In the genomic region with DNA sequence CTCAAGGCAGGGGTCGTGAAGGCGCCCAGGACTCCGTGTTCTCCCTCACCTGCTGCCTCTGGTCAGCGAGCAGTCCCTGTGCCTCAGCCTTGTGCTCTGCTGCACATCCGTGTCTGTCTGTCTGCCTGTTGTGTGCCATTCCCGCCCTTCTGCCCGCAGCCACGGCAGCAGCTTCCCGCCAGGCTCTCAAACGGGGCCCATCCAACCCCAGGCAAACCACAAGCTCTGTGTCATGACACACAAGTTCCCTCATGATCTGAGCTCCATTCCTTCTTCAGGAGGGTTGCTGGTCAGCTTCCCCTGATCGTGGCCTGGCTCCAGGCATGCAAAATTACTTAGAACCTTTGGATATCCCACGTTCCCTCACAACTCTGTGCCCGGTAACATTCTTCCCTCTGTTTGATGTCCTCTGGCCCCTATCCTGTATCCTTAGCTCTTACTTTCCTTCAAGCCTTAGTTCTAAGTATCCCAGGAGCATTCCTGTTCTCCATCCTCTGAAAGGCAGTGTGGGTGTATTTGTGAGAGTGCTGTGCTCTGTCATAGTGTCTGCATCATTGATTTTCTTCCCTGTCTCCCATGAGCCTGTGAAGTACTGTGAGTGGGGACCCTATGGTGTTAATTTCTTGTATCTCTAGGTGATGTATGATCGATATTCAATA, we compare ENCODE assay signal across 10 cellular contexts. TPM values are rescaled to one million over a fixed set of nuclear protein-coding genes. Genes with fewer than 3 reads are reported as not detected.
DNase-seq lines count a peak whose midpoint lies in the region; ATAC-seq, FAIRE-seq and TF ChIP-seq lines count a peak whose summit lies in the region.
"Had no signal": no experiment of that assay in that cellular context is flagged by ENCODE, and none has a peak within 500 bp of the region (broad histone marks: within the 10 kb centered on the region; RNA-seq: fewer than 3 reads in every experiment).

No MANE protein-coding gene starts in this region.

- ATAC-seq in HG03565 (IDR thresholded peaks at IDR 0.05; ENCODE audit: unreplicated experiment) (no peak), GM21360 (IDR thresholded peaks at IDR 0.05; ENCODE audit: unreplicated experiment) (no peak)

- H3K9me3 ChIP-seq in esophagus muscularis mucosa: no peaks in the 10 kb centered on the region
- no peaks in the 10 kb centered on the region for H3K9me3 ChIP-seq in ovary

- H3K27ac ChIP-seq in HL-60 (replicated peaks) (peak overlapping the region; percentile 93), esophagus muscularis mucosa (replicated peaks in 1 of 4) (peak overlapping the region; percentile 28 to 76 (median 66)), ovary (no peak overlapping the region)

- DNase-seq in HL-60 (ENCODE audit: low read depth in 1 of 2, low spot score in 1 of 2) (peak in 1 of 2 experiments; percentile 95), esophagus muscularis mucosa (ENCODE audit: extremely low spot score) (no peak), urothelium cell line (ENCODE audit: low spot score) (no peak), ovary (no peak)
- peak; percentile 59 for DNase-seq in activated CD4-positive, alpha-beta T cell treated with anti-CD3 and anti-CD28 coated beads, Interleukin-2, amount 50 U/mL, for 1 hour
- peak; percentile 69 to 72 for DNase-seq in stimulated activated CD4-positive, alpha-beta T cell treated with anti-CD3 and anti-CD28 coated beads, Interleukin-2, amount 100 ng/mL, for 24 hours

- peak overlapping the region; percentile 77 for H3K4me3 ChIP-seq in HL-60 (replicated peaks; ENCODE audit: insufficient read depth, low read length)
- H3K4me3 ChIP-seq in esophagus muscularis mucosa: peak overlapping the region in 2 of 4 donors; percentile 2 to 6
- no peak overlapping the region for H3K4me3 ChIP-seq in ovary

- 79% methylated on average over 14 of the region's 14 CpGs for WGBS in esophagus muscularis mucosa
- WGBS in ovary, 3 donors: 84 to 94% (median 93%) methylated on average over 14 of the region's 14 CpGs

- H3K4me1 ChIP-seq in esophagus muscularis mucosa (peaks cover 6 to 81% (median 77%) of the 10 kb centered on the region in 4 donors), ovary (ENCODE audit: insufficient read depth) (no peaks in the 10 kb centered on the region)

- TF ChIP-seq EP300 in esophagus muscularis mucosa (IDR thresholded peaks at IDR 0.05) (no peak), ovary (IDR thresholded peaks at IDR 0.05) (no peak)

- TF ChIP-seq CTCF in HL-60 (IDR thresholded peaks at IDR 0.05; ENCODE audit: insufficient read depth, low read length) (no peak), esophagus muscularis mucosa (IDR thresholded peaks at IDR 0.05) (no peak), ovary (IDR thresholded peaks at IDR 0.05) (no peak)

- no peak for FAIRE-seq in urothelium cell line (lab: Jason Lieb, UNC)

- intact Hi-C loops in esophagus muscularis mucosa (cut with DNase I): no loop called here
- intact Hi-C loops in ovary (cut with DNase I): loop anchor here in 1 of 4 donors (10.0 kb wide), 1 partner anchor 131 kb away; no protein-coding TSS in a partner anchor

- H3K27me3 ChIP-seq in HL-60 (ENCODE audit: insufficient read depth, poor library complexity, severe bottlenecking) (no peaks in the 10 kb centered on the region), esophagus muscularis mucosa (no peaks in the 10 kb centered on the region), ovary (no peaks in the 10 kb centered on the region)
- H3K27me3 ChIP-seq: dorsolateral prefrontal cortex had no signal

- H3K36me3 ChIP-seq in esophagus muscularis mucosa (no peaks in the 10 kb centered on the region), ovary (no peaks in the 10 kb centered on the region)

- TF ChIP-seq POLR2A in esophagus muscularis mucosa (IDR thresholded peaks at IDR 0.05; ENCODE audit: low read depth) (no peak), ovary (IDR thresholded peaks at IDR 0.05) (no peak)

RNA-seq across cellular contexts. Expression of a gene that starts 3.2 kb away (rescaled TPM):
- total RNA-seq in esophagus muscularis mucosa: 10 to 100 TPM; 11.9 to 32.1 (median 22.3) TPM
- total RNA-seq in ovary: 10 to 100 TPM in 2 of 7 donors, 1 to 10 TPM in 5; 2.4 to 14.6 (median 5.5) TPM
- polyA plus RNA-seq in ovary: 1 to 10 TPM; 4.7 to 7.6 TPM

RNA-seq across cellular contexts. Expression of a gene that starts 45.8 kb away (rescaled TPM):
- not detected for total RNA-seq in esophagus muscularis mucosa
- under 1 TPM in 1 of 7 donors, not detected in 6; 0.30 TPM for total RNA-seq in ovary
- polyA plus RNA-seq in ovary: under 1 TPM in 1 of 2 donors, not detected in 1; 0.73 TPM
- total RNA-seq: dorsolateral prefrontal cortex, mesenteric fat pad had no signal

Comparison
In these comparisons a context has a peak if more than half of its experiments do, and no peak if none do; other contexts are left out.
1. DNase-seq: peak in activated CD4-positive, alpha-beta T cell treated with anti-CD3 and anti-CD28 coated beads, Interleukin-2, amount 50 U/mL, for 1 hour (single experiment) and stimulated activated CD4-positive, alpha-beta T cell treated with anti-CD3 and anti-CD28 coated beads, Interleukin-2, amount 100 ng/mL, for 24 hours (2 of 2); none in esophagus muscularis mucosa (single experiment), urothelium cell line (single experiment) and ovary (0 of 5).
2. H3K27ac ChIP-seq: peak in HL-60 (single experiment) and esophagus muscularis mucosa (4 of 4); none in ovary (0 of 2).